ENCODE assay signal across 31 cellular contexts in genomic region chr10:42937649-42938180, GRCh38.
"Had no signal": no experiment of that assay in that cellular context is flagged by ENCODE, and none has a peak within 500 bp of the region (broad histone marks: within the 10 kb centered on the region; RNA-seq: fewer than 3 reads in every experiment).

No MANE protein-coding gene starts in this region.

- H3K4me3 ChIP-seq: colonic mucosa, dorsolateral prefrontal cortex, hepatocyte, left lung, thyroid gland, upper lobe of right lung had no signal

- H3K27ac ChIP-seq: colonic mucosa, dorsolateral prefrontal cortex, hepatocyte, left lung, thyroid gland, upper lobe of right lung, VCaP had no signal

- H3K9me3 Mint-ChIP-seq: activated CD4-positive, alpha-beta T cell treated with anti-CD3 and anti-CD28 coated beads, Interleukin-2, amount 10 ng/mL, durations not matched to agents 24 days and 14 days; activated CD8-positive, alpha-beta T cell treated with anti-CD3 and anti-CD28 coated beads for 36 hours; activated naive CD8-positive, alpha-beta T cell treated with anti-CD3 and anti-CD28 coated beads for 36 hours; activated T-cell treated with anti-CD3 and anti-CD28 coated beads, Interleukin-2, amount 50 U/mL, for 4 hours; activated T-helper 2 cell treated with anti-CD3 and anti-CD28 coated beads, Interferon-gamma antibody, Interleukin-2, Interleukin-4, amounts not matched to agents 10 μg/mL and 5 μg/mL and 100 μg/mL, durations not matched to agents 14 hours and 24 hours and 36 hours; central memory CD8-positive, alpha-beta T cell; effector memory CD8-positive, alpha-beta T cell; immature natural killer cell; mesothelial cell of epicardium; nephron progenitor cell had no signal

- H3K79me2 ChIP-seq: hepatocyte had no signal

- H3K4me3 Mint-ChIP-seq: activated CD4-positive, alpha-beta T cell treated with anti-CD3 and anti-CD28 coated beads, Interleukin-2, amount 10 ng/mL, durations not matched to agents 24 days and 14 days; activated CD8-positive, alpha-beta T cell treated with anti-CD3 and anti-CD28 coated beads for 36 hours; activated naive CD8-positive, alpha-beta T cell treated with anti-CD3 and anti-CD28 coated beads for 36 hours; activated T-cell treated with anti-CD3 and anti-CD28 coated beads, Interleukin-2, amount 50 U/mL, for 4 hours; central memory CD8-positive, alpha-beta T cell; effector memory CD8-positive, alpha-beta T cell; immature natural killer cell; mesothelial cell of epicardium; nephron progenitor cell had no signal

- H3K4me2 ChIP-seq: hepatocyte had no signal

- H3K36me3 ChIP-seq: colonic mucosa, left lung, thyroid gland, upper lobe of right lung had no signal

- DNase-seq: activated CD4-positive, alpha-beta T cell treated with anti-CD3 and anti-CD28 coated beads, Interleukin-2, amount 10 ng/mL, durations not matched to agents 24 days and 14 days; activated CD8-positive, alpha-beta T cell treated with anti-CD3 and anti-CD28 coated beads for 36 hours; activated naive CD4-positive, alpha-beta T cell treated with Interleukin-2 at 50 U/mL for 16 hours; activated naive CD8-positive, alpha-beta T cell treated with anti-CD3 and anti-CD28 coated beads for 36 hours; activated T-cell treated with anti-CD3 and anti-CD28 coated beads, Interleukin-2, amount 50 U/mL, for 4 hours; colonic mucosa; dorsolateral prefrontal cortex; effector memory CD8-positive, alpha-beta T cell; glutamatergic neuron; immature natural killer cell; kidney glomerular epithelial cell; mammary epithelial cell; nephron progenitor cell; nucleus accumbens; posterior cingulate gyrus; stimulated activated CD4-positive, alpha-beta T cell treated with anti-CD3 and anti-CD28 coated beads, Interleukin-4, amount 100 ng/mL, for 24 hours; stimulated activated naive CD8-positive, alpha-beta T cell treated with anti-CD3 and anti-CD28 coated beads, Interleukin-15, Interleukin-2, amounts not matched to agents 100 U/mL and 50 U/mL, for 24 hours; T-helper 2 cell; thyroid gland; upper lobe of right lung had no signal

- H3K36me3 Mint-ChIP-seq: activated naive CD8-positive, alpha-beta T cell treated with anti-CD3 and anti-CD28 coated beads for 36 hours; immature natural killer cell; mesothelial cell of epicardium had no signal

- ATAC-seq: activated CD4-positive, CD25-positive, alpha-beta regulatory T cell treated with anti-CD3 and anti-CD28 coated beads, Interleukin-2, amount 50 U/mL, for 24 hours; activated CD8-positive, alpha-beta T cell treated with anti-CD3 and anti-CD28 coated beads for 36 hours; activated T-cell treated with anti-CD3 and anti-CD28 coated beads, Interleukin-2, amount 50 U/mL, for 4 hours; effector memory CD8-positive, alpha-beta T cell; esophagus mucosa; left lung; stimulated activated naive CD8-positive, alpha-beta T cell treated with anti-CD3 and anti-CD28 coated beads, Interleukin-15, Interleukin-2, amounts not matched to agents 100 U/mL and 50 U/mL, for 24 hours; upper lobe of right lung had no signal

- H2AFZ ChIP-seq: hepatocyte had no signal

- H3K9me3 ChIP-seq: colonic mucosa, left lung, thyroid gland, upper lobe of right lung had no signal

- H3K27ac Mint-ChIP-seq: activated CD4-positive, alpha-beta T cell treated with anti-CD3 and anti-CD28 coated beads, Interleukin-2, amount 10 ng/mL, durations not matched to agents 24 days and 14 days; activated CD8-positive, alpha-beta T cell treated with anti-CD3 and anti-CD28 coated beads for 36 hours; activated naive CD8-positive, alpha-beta T cell treated with anti-CD3 and anti-CD28 coated beads for 36 hours; activated T-helper 2 cell treated with anti-CD3 and anti-CD28 coated beads, Interferon-gamma antibody, Interleukin-2, Interleukin-4, amounts not matched to agents 10 μg/mL and 5 μg/mL and 100 μg/mL, durations not matched to agents 14 hours and 24 hours and 36 hours; effector memory CD8-positive, alpha-beta T cell; immature natural killer cell; mesothelial cell of epicardium had no signal

- FAIRE-seq: astrocyte, endothelial cell of umbilical vein, frontal cortex had no signal
